15 cellular contexts compared by ENCODE assay signal in the genomic region with DNA sequence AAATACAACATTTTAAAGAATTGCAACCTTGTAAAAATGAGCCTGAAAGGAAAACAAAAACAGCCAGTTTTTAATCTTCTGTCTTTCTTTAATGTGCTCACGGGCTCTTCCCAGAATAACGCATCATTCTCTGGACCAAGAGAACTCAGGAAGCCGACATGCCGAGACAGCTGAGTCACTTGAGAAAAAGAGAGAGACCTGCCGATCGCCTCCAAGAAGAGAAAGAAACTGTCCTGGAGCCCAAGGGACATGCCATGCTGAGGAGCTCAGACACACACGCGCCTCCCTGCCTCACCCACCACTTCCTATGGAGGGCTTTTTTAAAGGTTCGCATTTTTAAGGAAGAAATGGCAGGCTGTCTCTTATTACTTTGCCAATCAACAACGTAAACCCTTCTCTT.
DNase-seq lines count a peak whose midpoint lies in the region; ATAC-seq, FAIRE-seq and TF ChIP-seq lines count a peak whose summit lies in the region.
"Had no signal": no experiment of that assay in that cellular context is flagged by ENCODE, and none has a peak within 500 bp of the region (broad histone marks: within the 10 kb centered on the region; RNA-seq: fewer than 3 reads in every experiment).

No MANE protein-coding gene starts in this region.

- H3K9ac ChIP-seq in SK-N-SH (no peak overlapping the region), endothelial cell of umbilical vein (replicated peaks; ENCODE audit: extremely low read depth, insufficient read depth, low read length) (no peak overlapping the region), trophoblast cell (ENCODE audit: low read length) (no peak overlapping the region)

- intact Hi-C loops in endothelial cell of umbilical vein (cut with micrococcal nuclease) (loop anchor here (2.0 kb wide), 1 partner anchor 157 kb away; no protein-coding TSS in a partner anchor), aorta (cut with DNase I) (no loop called here)

- H4K20me1 ChIP-seq in SK-N-SH (ENCODE audit: insufficient read depth) = no peaks in the 10 kb centered on the region
- no peaks in the 10 kb centered on the region for H4K20me1 ChIP-seq in endothelial cell of umbilical vein (replicated peaks; ENCODE audit: control insufficient read depth, extremely low read depth, insufficient read depth, low read length)

- no peak for TF ChIP-seq EP300 in SK-N-SH (IDR thresholded peaks at IDR 0.05; ENCODE audit: borderline replicate concordance in 1 of 2, low read depth in 1 of 2, low read length in 1 of 2)

- H3K36me3 ChIP-seq in SK-N-SH (replicated peaks in 1 of 2; ENCODE audit: control insufficient read depth in 1 of 2, insufficient read depth in 2 of 2, low read length in 1 of 2) (no peaks in the 10 kb centered on the region), endothelial cell of umbilical vein (ENCODE audit: control insufficient read depth in 2 of 2, extremely low read depth in 1 of 2, insufficient read depth in 2 of 2, low read length in 2 of 2) (no peaks in the 10 kb centered on the region), trophoblast cell (ENCODE audit: control insufficient read depth in 1 of 2, insufficient read depth in 2 of 2, low read length in 2 of 2) (no peaks in the 10 kb centered on the region), aorta (ENCODE audit: control insufficient read depth in 1 of 2, insufficient read depth in 2 of 2, low read length in 1 of 2) (no peaks in the 10 kb centered on the region)

- H3K14ac ChIP-seq in trophoblast cell (ENCODE audit: low read length) = no peak overlapping the region

- H3K79me2 ChIP-seq in SK-N-SH (ENCODE audit: insufficient read depth) (no peaks in the 10 kb centered on the region), endothelial cell of umbilical vein (ENCODE audit: control insufficient read depth, insufficient read depth, low read length) (no peaks in the 10 kb centered on the region), trophoblast cell (ENCODE audit: control insufficient read depth, insufficient read depth, low read length, poor library complexity) (no peaks in the 10 kb centered on the region)

- H4K12ac ChIP-seq in trophoblast cell (ENCODE audit: low read depth, low read length) = peak overlapping the region; percentile 57

- DNase-seq in GM03348 (ENCODE audit: low spot score) = peak; percentile 73
- DNase-seq in SK-N-SH = no peak
- DNase-seq in endothelial cell of umbilical vein (ENCODE audit: low read depth, low spot score) = no peak
- peak in 1 of 2 donors; percentile 22 for DNase-seq in trophoblast cell
- DNase-seq in activated naive CD4-positive, alpha-beta T cell treated with Interleukin-2 at 50 U/mL for 16 hours = no peak
- DNase-seq in inferior parietal cortex (ENCODE audit: extremely low spot score) = no peak
- no peak for DNase-seq in aorta
- DNase-seq: activated CD8-positive, alpha-beta T cell treated with anti-CD3 and anti-CD28 coated beads, Interleukin-2, amount 10 ng/mL, durations not matched to agents 7 days and 5 days; activated effector memory CD4-positive, alpha-beta T cell treated with anti-CD3 and anti-CD28 coated beads, Interleukin-2, amount 50 U/mL, for 16 hours; CD4-positive, alpha-beta memory T cell; kidney glomerular epithelial cell; NCI-H1105 treated with DMSO at 0.1 percent for 48 hours; NK-92 treated with Interleukin-12 subunit alpha and Interleukin-12 subunit beta, amount 100 ng/mL, for 24 hours had no signal

- H3K18ac ChIP-seq in trophoblast cell (ENCODE audit: low read length) = no peak overlapping the region

- dilution Hi-C loops in endothelial cell of umbilical vein (cut with MboI; ENCODE audit: extremely low pct_ligation_motif_present, low sequenced_read_pairs) = no loop called here

- CTCF ChIA-PET in SK-N-SH (lab: Yijun Ruan, JAX) = no interaction called here
- CTCF ChIA-PET in endothelial cell of umbilical vein (lab: Charles Lee) = interaction anchor here (0.9 kb wide), 1 partner anchor 43 kb away, joined by 3 read pairs; no protein-coding TSS in a partner anchor

- no peak overlapping the region for H3K4me2 ChIP-seq in SK-N-SH
- H3K4me2 ChIP-seq in endothelial cell of umbilical vein (ENCODE audit: insufficient read depth, low read length) = no peak overlapping the region
- H3K4me2 ChIP-seq in trophoblast cell (ENCODE audit: low read length) = no peak overlapping the region

- H3K4me3 ChIP-seq in SK-N-SH (ENCODE audit: low read depth in 2 of 2, low read length in 1 of 2) (no peak overlapping the region; a peak in 1 of 4 replicates), endothelial cell of umbilical vein (replicated peaks in 1 of 3; ENCODE audit: insufficient read depth in 1 of 3, low read depth in 1 of 3, low read length in 3 of 3) (no peak overlapping the region), trophoblast cell (ENCODE audit: low read depth, low read length) (no peak overlapping the region), aorta (ENCODE audit: low read length in 2 of 2) (no peak overlapping the region)

- no peak overlapping the region for H2BK5ac ChIP-seq in trophoblast cell (ENCODE audit: low read depth, low read length, poor library complexity)

- no peak for TF ChIP-seq POLR2A in endothelial cell of umbilical vein (IDR thresholded peaks at IDR 0.05; ENCODE audit: low read depth, low read length)

- 61% methylated on average over 10 of the region's 10 CpGs for WGBS in SK-N-SH (ENCODE audit: low lambda C conversion rate)
- WGBS in trophoblast cell (ENCODE audit: extremely low coverage, insufficient coverage, insufficient read length) = no CpG with 5 or more reads among the region's 10 CpGs
- 46 to 61% methylated on average over 10 of the region's 10 CpGs for WGBS in aorta, 2 donors

- no peaks in the 10 kb centered on the region for H3K9me2 ChIP-seq in SK-N-SH

- H3K27me3 ChIP-seq in SK-N-SH (ENCODE audit: insufficient read depth) (no peaks in the 10 kb centered on the region), endothelial cell of umbilical vein (ENCODE audit: control insufficient read depth in 2 of 2, insufficient read depth in 2 of 2, low read length in 2 of 2) (no peaks in the 10 kb centered on the region), trophoblast cell (ENCODE audit: insufficient read depth, low read length) (no peaks in the 10 kb centered on the region), aorta (ENCODE audit: control insufficient read depth in 1 of 2, insufficient read depth in 2 of 2, low read length in 1 of 2) (peaks cover 0 to 4% of the 10 kb centered on the region in 2 donors)

- no peak overlapping the region for H4K91ac ChIP-seq in trophoblast cell (ENCODE audit: low read depth, low read length)

- peak overlapping the region; percentile 58; the same call in 1 of the 2 replicates for H2AFZ ChIP-seq in SK-N-SH (ENCODE audit: low read depth)
- peak overlapping the region; percentile 34 for H2AFZ ChIP-seq in endothelial cell of umbilical vein (ENCODE audit: low read depth, low read length)
- no peak overlapping the region for H2AFZ ChIP-seq in trophoblast cell (ENCODE audit: insufficient read depth, low read length, poor library complexity)

- H3K9me3 ChIP-seq in SK-N-SH (no peaks in the 10 kb centered on the region), endothelial cell of umbilical vein (replicated peaks; ENCODE audit: control insufficient read depth, insufficient read depth, low read length) (no peaks in the 10 kb centered on the region), trophoblast cell (ENCODE audit: insufficient read depth, low read depth, low read length) (no peaks in the 10 kb centered on the region), aorta (ENCODE audit: control insufficient read depth, low read length) (no peaks in the 10 kb centered on the region)

- BruUV-seq in endothelial cell of umbilical vein (replicated peaks; lab: Mats Ljungman, UMichigan) = no TSS peak

- peak; percentile 77 for FAIRE-seq in endothelial cell of umbilical vein (lab: Jason Lieb, UNC)
- FAIRE-seq: bronchial epithelial cell had no signal

- no peak for TF ChIP-seq CTCF in SK-N-SH (IDR thresholded peaks at IDR 0.05)
- TF ChIP-seq CTCF in endothelial cell of umbilical vein (IDR thresholded peaks at IDR 0.05; ENCODE audit: extremely low read depth in 1 of 2, insufficient read depth in 1 of 2, low read depth in 1 of 2, low read length in 2 of 2) = no peak

- no peaks in the 10 kb centered on the region for H3K79me1 ChIP-seq in trophoblast cell (ENCODE audit: low read length)

- ATAC-seq in GM21390 (IDR thresholded peaks at IDR 0.05; ENCODE audit: unreplicated experiment) (no peak), aorta (ENCODE audit: low FRiP score) (no peak)
- ATAC-seq: activated CD8-positive, alpha-beta T cell treated with anti-CD3 and anti-CD28 coated beads, Interleukin-2, amount 10 ng/mL, durations not matched to agents 7 days and 5 days had no signal

- no peak for TF ChIP-seq RAD21 in SK-N-SH (IDR thresholded peaks at IDR 0.05; ENCODE audit: low read length)

- H3K9me1 ChIP-seq in endothelial cell of umbilical vein (replicated peaks; ENCODE audit: control insufficient read depth, extremely low read depth, insufficient read depth, low read length) = no peaks in the 10 kb centered on the region

- H3K4ac ChIP-seq in trophoblast cell (ENCODE audit: low read depth, low read length) = no peak overlapping the region

- H3K23ac ChIP-seq in trophoblast cell (ENCODE audit: low read length) = no peak overlapping the region

- no peaks in the 10 kb centered on the region for H3F3A ChIP-seq in SK-N-SH (replicated peaks; ENCODE audit: insufficient read depth)

- H3K27ac ChIP-seq in SK-N-SH (ENCODE audit: low read depth in 2 of 2, low read length in 1 of 2) = peak overlapping the region in 1 of 2 experiments; percentile 16; a peak in 1 of 4 replicates
- H3K27ac ChIP-seq in endothelial cell of umbilical vein (ENCODE audit: insufficient read depth, low read depth, low read length) = no peak overlapping the region
- no peak overlapping the region for H3K27ac ChIP-seq in trophoblast cell (ENCODE audit: low read depth, low read length)
- no peak overlapping the region for H3K27ac ChIP-seq in aorta (ENCODE audit: low read depth in 1 of 2, low read length in 2 of 2)

- H4K8ac ChIP-seq in trophoblast cell (ENCODE audit: low read depth, low read length) = no peak overlapping the region

- H2AK5ac ChIP-seq in trophoblast cell (ENCODE audit: low read length) = no peak overlapping the region

- no peak overlapping the region for H2BK120ac ChIP-seq in trophoblast cell (ENCODE audit: insufficient read depth, low read length, poor library complexity)

- H3K4me1 ChIP-seq in SK-N-SH (ENCODE audit: control insufficient read depth in 1 of 2, insufficient read depth in 2 of 2, low read depth in 1 of 2, low read length in 1 of 2) (peaks cover 0 to 22% of the 10 kb centered on the region in 2 experiments; a peak in 2 of 4 replicates), endothelial cell of umbilical vein (ENCODE audit: control insufficient read depth, extremely low read depth, insufficient read depth, low read length) (peaks cover 18% of the 10 kb centered on the region), trophoblast cell (ENCODE audit: control insufficient read depth in 1 of 2, insufficient read depth in 2 of 2, low read length in 2 of 2) (no peaks in the 10 kb centered on the region), aorta (ENCODE audit: control insufficient read depth in 1 of 2, insufficient read depth in 2 of 2, low read length in 2 of 2) (no peaks in the 10 kb centered on the region)

- POLR2A ChIA-PET in SK-N-SH (lab: Yijun Ruan, JAX) (no interaction called here), endothelial cell of umbilical vein (lab: Charles Lee) (no interaction called here)

- H2BK12ac ChIP-seq in trophoblast cell (ENCODE audit: low read length) = no peak overlapping the region
